Comparison of ENCODE assay signal across 22 cellular contexts in genomic region chr7:6430974-6431373, GRCh38.
"Had no signal": no experiment of that assay in that cellular context is flagged by ENCODE, and none has a peak within 500 bp of the region (broad histone marks: within the 10 kb centered on the region; RNA-seq: fewer than 3 reads in every experiment).

No MANE protein-coding gene starts in this region.

- H3K4me1 ChIP-seq: colonic mucosa, testis had no signal

- H3K27ac ChIP-seq: colonic mucosa, esophagus muscularis mucosa, gastroesophageal sphincter, psoas muscle, right lobe of liver, stomach, testis had no signal

- H3K27me3 ChIP-seq: adrenal gland, colonic mucosa, esophagus muscularis mucosa, gastroesophageal sphincter, heart right ventricle, left lung, right lobe of liver, stomach, testis had no signal

- H3K9me3 Mint-ChIP-seq: activated naive CD4-positive, alpha-beta T cell treated with anti-CD3 and anti-CD28 coated beads, Interleukin-2, amount 50 U/mL, for 72 hours; activated T-helper 1 cell treated with anti-CD3 and anti-CD28 coated beads, Interleukin-12 subunit alpha, Interleukin-12 subunit beta, Interleukin-2, Interleukin-4 antibody, amounts not matched to agents 30 ng/mL and 10 ng/mL and 1 ng/mL, durations not matched to agents 14 hours and 24 hours and 36 hours; mesothelial cell of epicardium; nephron; type B pancreatic cell had no signal

- H3K27ac Mint-ChIP-seq: activated naive CD4-positive, alpha-beta T cell treated with anti-CD3 and anti-CD28 coated beads, Interleukin-2, amount 50 U/mL, for 72 hours; activated T-helper 1 cell treated with anti-CD3 and anti-CD28 coated beads, Interleukin-12 subunit alpha, Interleukin-12 subunit beta, Interleukin-2, Interleukin-4 antibody, amounts not matched to agents 30 ng/mL and 10 ng/mL and 1 ng/mL, durations not matched to agents 14 hours and 24 hours and 36 hours; mesothelial cell of epicardium; nephron; type B pancreatic cell had no signal

- H3K9me3 ChIP-seq: adrenal gland, colonic mucosa, esophagus muscularis mucosa, gastroesophageal sphincter, heart right ventricle, left lung, psoas muscle, right lobe of liver, stomach, testis had no signal

- H3K27me3 Mint-ChIP-seq: type B pancreatic cell had no signal

- H3K4me3 ChIP-seq: adrenal gland, colonic mucosa, esophagus muscularis mucosa, gastroesophageal sphincter, heart right ventricle, left lung, psoas muscle, right lobe of liver, stomach, testis had no signal

- DNase-seq: activated CD4-positive, alpha-beta T cell treated with anti-CD3 and anti-CD28 coated beads, Interleukin-2, amount 50 U/mL, for 4 hours; activated CD4-positive, CD25-positive, alpha-beta regulatory T cell treated with anti-CD3 and anti-CD28 coated beads, Interleukin-2, amount 50 U/mL, for 72 hours; activated gamma-delta T cell treated with Interleukin-2 at 50 U/mL for 16 hours; adrenal gland; colonic mucosa; effector CD4-positive, alpha-beta T cell; heart right ventricle; left lung; psoas muscle; right lobe of liver; small intestine; stimulated activated CD4-positive, alpha-beta T cell treated with anti-CD3 and anti-CD28 coated beads, Interleukin-4, amount 100 ng/mL, for 1 hour; stomach; T1000; testis had no signal

- H3K4me3 Mint-ChIP-seq: activated T-helper 1 cell treated with anti-CD3 and anti-CD28 coated beads, Interleukin-12 subunit alpha, Interleukin-12 subunit beta, Interleukin-2, Interleukin-4 antibody, amounts not matched to agents 30 ng/mL and 10 ng/mL and 1 ng/mL, durations not matched to agents 14 hours and 24 hours and 36 hours; mesothelial cell of epicardium; nephron; type B pancreatic cell had no signal

- H3K36me3 ChIP-seq: colonic mucosa had no signal
